In genomic region chr7:84729284-84729683, GRCh38 we compare ENCODE assay signal across 26 cellular contexts.
DNase-seq lines count a peak whose midpoint lies in the region; ATAC-seq, FAIRE-seq and TF ChIP-seq lines count a peak whose summit lies in the region.
"Had no signal": no experiment of that assay in that cellular context is flagged by ENCODE, and none has a peak within 500 bp of the region (broad histone marks: within the 10 kb centered on the region; RNA-seq: fewer than 3 reads in every experiment).

No MANE protein-coding gene starts in this region.

- peak in 1 of 2 experiments; percentile 34; a peak in 2 of 6 replicates for ATAC-seq in A549
- ATAC-seq: stimulated activated memory B cell treated with anti-CD40 and anti-IgM and Interleukin-4, amounts not matched to agents 10 μg/mL and 1 μg/mL and 100 μg/mL, for 72 hours had no signal

- intact Hi-C loops in activated CD4-positive, alpha-beta memory T cell treated with anti-CD3 and anti-CD28 coated beads for 36 hours (cut with micrococcal nuclease) = no loop called here

- no peak overlapping the region for H3K4me2 ChIP-seq in A549
- H3K4me2 ChIP-seq: PC-9 had no signal

- 0 out of 3 replicates have a peak, but pooled peaks cover 3% of the 10 kb centered on the region for H3K9me3 ChIP-seq in A549

- in situ Hi-C loops in astrocyte of the spinal cord (cut with HindIII; ENCODE audit: low sequenced_read_pairs) = no loop called here

- H3K4me1 ChIP-seq in A549 = no peaks in the 10 kb centered on the region
- H3K4me1 ChIP-seq: tibial nerve had no signal

- TF ChIP-seq RAD21 in A549 (conservative IDR thresholded peaks at IDR 0.05 in 1 of 2, IDR thresholded peaks at IDR 0.05 in 1 of 2) = no peak

- TF ChIP-seq CTCF in A549 (IDR thresholded peaks at IDR 0.05) = no peak
- no peak for TF ChIP-seq CTCF in astrocyte of the spinal cord (IDR thresholded peaks at IDR 0.05; ENCODE audit: low read depth, low read length)

- H3K27ac ChIP-seq in A549 = no peak overlapping the region
- H3K27ac ChIP-seq: PC-9, SK-N-MC, tibial nerve had no signal

- H3K4me3 ChIP-seq in A549 (no peak overlapping the region), astrocyte of the spinal cord (ENCODE audit: low read depth, low read length) (no peak overlapping the region)
- H3K4me3 ChIP-seq: PC-9, SK-N-MC, tibial nerve had no signal

- H3K9me3 Mint-ChIP-seq in activated CD4-positive, alpha-beta memory T cell treated with anti-CD3 and anti-CD28 coated beads for 36 hours = peaks cover 26% of the 10 kb centered on the region

- H3K27me3 Mint-ChIP-seq in activated CD4-positive, alpha-beta memory T cell treated with anti-CD3 and anti-CD28 coated beads for 36 hours = no peaks in the 10 kb centered on the region
- H3K27me3 Mint-ChIP-seq: activated naive CD8-positive, alpha-beta T cell treated with anti-CD3 and anti-CD28 coated beads, Interleukin-2, amount 10 ng/mL, durations not matched to agents 7 days and 5 days; CD4-positive, CD25-positive, alpha-beta regulatory T cell; stimulated activated memory B cell treated with anti-CD40 and anti-IgM and Interleukin-4, amounts not matched to agents 10 μg/mL and 1 μg/mL and 100 μg/mL, for 72 hours had no signal

- CTCF ChIA-PET in A549 (lab: Yijun Ruan, JAX) = no interaction called here
- CTCF ChIA-PET in activated CD4-positive, alpha-beta memory T cell treated with anti-CD3 and anti-CD28 coated beads for 36 hours (lab: Charles Lee) = no interaction called here

- H3K4me1 Mint-ChIP-seq in activated CD4-positive, alpha-beta memory T cell treated with anti-CD3 and anti-CD28 coated beads for 36 hours (ENCODE audit: low read depth) = no peaks in the 10 kb centered on the region
- H3K4me1 Mint-ChIP-seq: activated naive CD8-positive, alpha-beta T cell treated with anti-CD3 and anti-CD28 coated beads, Interleukin-2, amount 10 ng/mL, durations not matched to agents 7 days and 5 days; CD4-positive, CD25-positive, alpha-beta regulatory T cell; H9; neural crest cell; stimulated activated memory B cell treated with anti-CD40 and anti-IgM and Interleukin-4, amounts not matched to agents 10 μg/mL and 1 μg/mL and 100 μg/mL, for 72 hours had no signal

- WGBS in A549 (ENCODE audit: missing lambda C conversion rate) = 18% methylated on average over 1 of the region's 1 CpG

- TF ChIP-seq POLR2A in A549 (IDR thresholded peaks at IDR 0.05; ENCODE audit: low read length) = no peak

- H3K36me3 Mint-ChIP-seq in activated CD4-positive, alpha-beta memory T cell treated with anti-CD3 and anti-CD28 coated beads for 36 hours = no peaks in the 10 kb centered on the region
- H3K36me3 Mint-ChIP-seq: activated naive CD8-positive, alpha-beta T cell treated with anti-CD3 and anti-CD28 coated beads, Interleukin-2, amount 10 ng/mL, durations not matched to agents 7 days and 5 days; CD4-positive, CD25-positive, alpha-beta regulatory T cell; stimulated activated memory B cell treated with anti-CD40 and anti-IgM and Interleukin-4, amounts not matched to agents 10 μg/mL and 1 μg/mL and 100 μg/mL, for 72 hours had no signal

- no peak for TF ChIP-seq EP300 in A549 (IDR thresholded peaks at IDR 0.05)

- FAIRE-seq in A549 (lab: Jason Lieb, UNC) = no peak

- DNase-seq in A549 (ENCODE audit: low read depth in 1 of 2, low spot score in 1 of 2) = peak in 1 of 2 experiments; percentile 15
- DNase-seq in HCEC 1CT = peak; percentile 22
- DNase-seq in astrocyte of the spinal cord (ENCODE audit: low read depth, low spot score) = peak; percentile 53
- DNase-seq in hepatic stellate cell (ENCODE audit: low spot score) = peak; percentile 9
- DNase-seq in NCI-H2171 (lab: John Stamatoyannopoulos, UW) = no peak
- no peak for DNase-seq in cortex of kidney (lab: John Stamatoyannopoulos, UW)
- DNase-seq in activated CD4-positive, alpha-beta memory T cell treated with anti-CD3 and anti-CD28 coated beads for 36 hours = no peak
- no peak for DNase-seq in DMS153 (lab: John Stamatoyannopoulos, UW)
- DNase-seq: 8988T; activated naive CD8-positive, alpha-beta T cell treated with anti-CD3 and anti-CD28 coated beads, Interleukin-2, amount 10 ng/mL, durations not matched to agents 7 days and 5 days; caudate nucleus; CD4-positive, CD25-positive, alpha-beta regulatory T cell; DMS79; effector CD8-positive, alpha-beta T cell; H9; KG1; left cardiac atrium; NCI-H1105; NCI-H774; PC-9; T-helper 9 cell had no signal

- no peak overlapping the region for H3K27ac Mint-ChIP-seq in activated CD4-positive, alpha-beta memory T cell treated with anti-CD3 and anti-CD28 coated beads for 36 hours
- H3K27ac Mint-ChIP-seq: activated naive CD8-positive, alpha-beta T cell treated with anti-CD3 and anti-CD28 coated beads, Interleukin-2, amount 10 ng/mL, durations not matched to agents 7 days and 5 days; activated T-helper 1 cell treated with anti-CD3 and anti-CD28 coated beads, Interleukin-12 subunit alpha, Interleukin-12 subunit beta, Interleukin-2, Interleukin-4 antibody, amounts not matched to agents 30 ng/mL and 10 ng/mL and 1 ng/mL, durations not matched to agents 14 hours and 24 hours and 36 hours; CD4-positive, CD25-positive, alpha-beta regulatory T cell; H9; stimulated activated memory B cell treated with anti-CD40 and anti-IgM and Interleukin-4, amounts not matched to agents 10 μg/mL and 1 μg/mL and 100 μg/mL, for 72 hours had no signal

- POLR2A ChIA-PET in A549 (lab: Yijun Ruan, JAX) = no interaction called here
- POLR2A ChIA-PET in activated CD4-positive, alpha-beta memory T cell treated with anti-CD3 and anti-CD28 coated beads for 36 hours (lab: Charles Lee) = no interaction called here

- H3K4me3 Mint-ChIP-seq in activated CD4-positive, alpha-beta memory T cell treated with anti-CD3 and anti-CD28 coated beads for 36 hours = no peak overlapping the region
- H3K4me3 Mint-ChIP-seq: activated naive CD8-positive, alpha-beta T cell treated with anti-CD3 and anti-CD28 coated beads, Interleukin-2, amount 10 ng/mL, durations not matched to agents 7 days and 5 days; activated T-helper 1 cell treated with anti-CD3 and anti-CD28 coated beads, Interleukin-12 subunit alpha, Interleukin-12 subunit beta, Interleukin-2, Interleukin-4 antibody, amounts not matched to agents 30 ng/mL and 10 ng/mL and 1 ng/mL, durations not matched to agents 14 hours and 24 hours and 36 hours; CD4-positive, CD25-positive, alpha-beta regulatory T cell; H9; neural crest cell; stimulated activated memory B cell treated with anti-CD40 and anti-IgM and Interleukin-4, amounts not matched to agents 10 μg/mL and 1 μg/mL and 100 μg/mL, for 72 hours had no signal

TF ChIP-seq in A549, 52 proteins besides CTCF, POLR2A, EP300 and RAD21:
- TF ChIP-seq SREBF2 (IDR thresholded peaks at IDR 0.05) = no peak
- peak; percentile 35; the same call in 1 of the 2 replicates for TF ChIP-seq RFX5 (IDR thresholded peaks at IDR 0.05)

Comparison
In these comparisons a context has a peak if more than half of its experiments do, and no peak if none do; other contexts are left out.
1. DNase-seq: peak in HCEC 1CT (single experiment), astrocyte of the spinal cord (single experiment) and hepatic stellate cell (single experiment); none in NCI-H2171 (single experiment), cortex of kidney (single experiment), activated CD4-positive, alpha-beta memory T cell treated with anti-CD3 and anti-CD28 coated beads for 36 hours (single experiment) and DMS153 (single experiment).